ENCODE assay signal across 2 cellular contexts in the genomic region with DNA sequence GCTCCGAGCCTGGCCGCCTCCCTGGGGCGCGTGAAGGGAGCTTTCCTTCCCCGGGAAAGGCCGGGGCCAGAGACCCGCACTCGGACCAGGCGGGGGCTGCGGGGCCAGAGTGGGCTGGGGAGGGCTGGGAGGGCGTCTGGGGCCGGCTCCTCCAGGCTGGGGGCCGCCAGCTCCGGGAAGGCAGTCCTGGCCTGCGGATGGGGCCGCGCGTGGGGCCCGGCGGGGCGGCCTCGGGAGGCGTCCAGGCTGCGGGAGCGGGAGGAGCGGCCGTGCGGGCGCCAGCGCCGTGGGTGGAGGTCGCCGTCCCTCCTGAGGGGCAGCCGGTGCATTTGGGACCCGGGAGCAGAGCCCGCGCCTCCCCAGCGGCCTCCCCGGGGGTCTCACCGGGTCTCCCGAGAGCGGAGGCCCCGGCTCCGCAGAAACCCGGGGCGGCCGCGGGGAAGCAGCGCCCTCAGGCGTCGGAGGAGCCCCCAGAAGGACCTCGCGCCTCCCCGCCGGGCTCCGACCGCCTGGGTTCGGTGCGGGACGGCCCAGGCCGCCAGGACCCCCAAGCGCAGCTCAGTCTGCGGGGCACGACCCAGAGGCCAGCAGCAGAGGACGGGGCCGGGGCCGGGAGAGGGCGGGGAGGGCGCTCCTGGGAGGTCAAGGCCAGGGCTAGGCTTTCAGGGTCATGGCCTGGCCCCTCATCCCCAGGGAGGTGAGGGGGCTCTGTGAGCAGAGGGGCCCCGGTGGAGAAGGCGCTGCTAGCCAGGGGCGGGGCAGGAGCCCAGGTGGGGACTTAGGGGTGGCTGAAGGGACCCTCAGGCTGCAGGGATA.
TF ChIP-seq lines count a peak whose summit lies in the region.

No MANE protein-coding gene starts in this region.

TF ChIP-seq in A549, 52 proteins besides CTCF, POLR2A, EP300 and RAD21:
- TF ChIP-seq SMC3 (IDR thresholded peaks at IDR 0.05): peak; percentile 65
- TF ChIP-seq CHD2 (IDR thresholded peaks at IDR 0.05; ENCODE audit: low read length, partially characterized antibody): no peak

TF ChIP-seq in GM23338, 12 proteins besides CTCF, POLR2A, EP300 and RAD21:
- TF ChIP-seq EZH2 (IDR thresholded peaks at IDR 0.05; ENCODE audit: low read depth, unreplicated experiment) (peak; percentile 67), CREB1 (CRISPR knock-in tag; IDR thresholded peaks at IDR 0.05; ENCODE audit: low read depth) (no peak)
